In genomic region chr14:36719823-36720222, GRCh38 we compare ENCODE assay signal across 31 cellular contexts. TPM values are rescaled to one million over a fixed set of nuclear protein-coding genes. Genes with fewer than 3 reads are reported as not detected.
"Had no signal": no experiment of that assay in that cellular context is flagged by ENCODE, and none has a peak within 500 bp of the region (broad histone marks: within the 10 kb centered on the region; RNA-seq: fewer than 3 reads in every experiment).

No MANE protein-coding gene starts in this region.

- H3K4me1 Mint-ChIP-seq: naive thymus-derived CD8-positive, alpha-beta T cell; neural crest cell; stimulated activated effector memory CD8-positive, alpha-beta T cell treated with anti-CD3 and anti-CD28 coated beads, Interleukin-12 subunit alpha, Interleukin-12 subunit beta, amount 100 ng/mL, for 72 hours; stimulated activated naive CD8-positive, alpha-beta T cell treated with anti-CD3 and anti-CD28 coated beads, Interleukin-15, amount 100 ng/mL, for 72 hours had no signal

- H3K4me3 ChIP-seq: pancreas, prostate gland, right atrium auricular region, right lobe of liver, sigmoid colon, suprapubic skin, testis, tibial artery, transverse colon, upper lobe of right lung, uterus had no signal

- H3K36me3 Mint-ChIP-seq: naive thymus-derived CD8-positive, alpha-beta T cell; natural killer cell treated with Interleukin-12 subunit alpha and Interleukin-12 subunit beta and Interleukin-15 and Interleukin-18, amount 100 ng/mL, for 72 hours; stimulated activated effector memory CD8-positive, alpha-beta T cell treated with anti-CD3 and anti-CD28 coated beads, Interleukin-12 subunit alpha, Interleukin-12 subunit beta, amount 100 ng/mL, for 72 hours; type B pancreatic cell had no signal

- H3K9me3 Mint-ChIP-seq: nephron progenitor cell; neural crest cell; stimulated activated naive CD8-positive, alpha-beta T cell treated with anti-CD3 and anti-CD28 coated beads, Interleukin-15, amount 100 ng/mL, for 72 hours; type B pancreatic cell had no signal

- H3K4me3 Mint-ChIP-seq: naive thymus-derived CD8-positive, alpha-beta T cell; natural killer cell treated with Interleukin-12 subunit alpha and Interleukin-12 subunit beta and Interleukin-15 and Interleukin-18, amount 100 ng/mL, for 72 hours; nephron progenitor cell; neural crest cell; stimulated activated effector memory CD8-positive, alpha-beta T cell treated with anti-CD3 and anti-CD28 coated beads, Interleukin-12 subunit alpha, Interleukin-12 subunit beta, amount 100 ng/mL, for 72 hours; stimulated activated naive CD8-positive, alpha-beta T cell treated with anti-CD3 and anti-CD28 coated beads, Interleukin-15, amount 100 ng/mL, for 72 hours; type B pancreatic cell had no signal

- DNase-seq: naive thymus-derived CD8-positive, alpha-beta T cell; nephron progenitor cell; nucleus accumbens; retina; right lobe of liver; sigmoid colon; small intestine; stimulated activated CD4-positive, alpha-beta T cell treated with anti-CD3 and anti-CD28 coated beads, Interleukin-15, amount 100 ng/mL, for 24 hours; stimulated activated CD4-positive, alpha-beta T cell treated with anti-CD3 and anti-CD28 coated beads, Interleukin-2, amount 100 ng/mL, for 24 hours; stimulated activated CD4-positive, alpha-beta T cell treated with anti-CD3 and anti-CD28 coated beads, Interleukin-2, amount 100 ng/mL, for 48 hours; stimulated activated CD4-positive, alpha-beta T cell treated with anti-CD3 and anti-CD28 coated beads, Interleukin-4, amount 100 ng/mL, for 24 hours; stimulated activated naive CD4-positive, alpha-beta T cell; stimulated activated naive CD8-positive, alpha-beta T cell treated with anti-CD3 and anti-CD28 coated beads, Interleukin-15, amount 100 ng/mL, for 72 hours; stimulated activated naive CD8-positive, alpha-beta T cell treated with anti-CD3 and anti-CD28 coated beads, Interleukin-15, Interleukin-2, amounts not matched to agents 100 U/mL and 50 U/mL, for 24 hours; substantia nigra; testis; tibial artery; transverse colon; upper lobe of right lung; uterus had no signal

- ATAC-seq: naive thymus-derived CD8-positive, alpha-beta T cell; natural killer cell treated with Interleukin-12 subunit alpha and Interleukin-12 subunit beta and Interleukin-15 and Interleukin-18, amount 100 ng/mL, for 72 hours; pancreas; right lobe of liver; stimulated activated effector memory CD8-positive, alpha-beta T cell treated with anti-CD3 and anti-CD28 coated beads, Interleukin-12 subunit alpha, Interleukin-12 subunit beta, amount 100 ng/mL, for 72 hours; stimulated activated naive CD8-positive, alpha-beta T cell treated with anti-CD3 and anti-CD28 coated beads, Interleukin-15, amount 100 ng/mL, for 72 hours; stimulated activated naive CD8-positive, alpha-beta T cell treated with anti-CD3 and anti-CD28 coated beads, Interleukin-15, Interleukin-2, amounts not matched to agents 100 U/mL and 50 U/mL, for 24 hours; upper lobe of right lung had no signal

- H3K27ac ChIP-seq: neutrophil, pancreas, prostate gland, right atrium auricular region, right lobe of liver, sigmoid colon, suprapubic skin, testis, tibial artery, transverse colon, upper lobe of right lung, uterus had no signal

- H3K27me3 ChIP-seq: neutrophil, pancreas, right atrium auricular region, right lobe of liver, sigmoid colon, suprapubic skin, testis, transverse colon, upper lobe of right lung, uterus had no signal

- H3K9me3 ChIP-seq: neutrophil, pancreas, prostate gland, right atrium auricular region, right lobe of liver, sigmoid colon, suprapubic skin, testis, tibial artery, transverse colon, upper lobe of right lung, uterus had no signal

- H3K27me3 Mint-ChIP-seq: natural killer cell treated with Interleukin-12 subunit alpha and Interleukin-12 subunit beta and Interleukin-15 and Interleukin-18, amount 100 ng/mL, for 72 hours; stimulated activated naive CD8-positive, alpha-beta T cell treated with anti-CD3 and anti-CD28 coated beads, Interleukin-15, amount 100 ng/mL, for 72 hours had no signal

- H3K27ac Mint-ChIP-seq: naive thymus-derived CD8-positive, alpha-beta T cell; natural killer cell treated with Interleukin-12 subunit alpha and Interleukin-12 subunit beta and Interleukin-15 and Interleukin-18, amount 100 ng/mL, for 72 hours; nephron progenitor cell; stimulated activated effector memory CD8-positive, alpha-beta T cell treated with anti-CD3 and anti-CD28 coated beads, Interleukin-12 subunit alpha, Interleukin-12 subunit beta, amount 100 ng/mL, for 72 hours; type B pancreatic cell had no signal

- H3K4me1 ChIP-seq: pancreas, prostate gland, right atrium auricular region, right lobe of liver, sigmoid colon, suprapubic skin, testis, tibial artery, transverse colon, upper lobe of right lung, uterus had no signal

- H3K36me3 ChIP-seq: neutrophil, pancreas, prostate gland, right atrium auricular region, right lobe of liver, sigmoid colon, suprapubic skin, tibial artery, transverse colon, upper lobe of right lung, uterus had no signal

RNA-seq across cellular contexts. Expression of gene PAX9, which starts 58.2 kb away (rescaled TPM):
- total RNA-seq: naive thymus-derived CD8-positive, alpha-beta T cell; natural killer cell treated with Interleukin-12 subunit alpha and Interleukin-12 subunit beta and Interleukin-15 and Interleukin-18, amount 100 ng/mL, for 72 hours; neural crest cell; omental fat pad; pulmonary artery endothelial cell; right atrium auricular region; right lobe of liver had no signal
- polyA plus RNA-seq: naive thymus-derived CD8-positive, alpha-beta T cell had no signal
